ENCODE assay signal across 7 cellular contexts in the genomic region with DNA sequence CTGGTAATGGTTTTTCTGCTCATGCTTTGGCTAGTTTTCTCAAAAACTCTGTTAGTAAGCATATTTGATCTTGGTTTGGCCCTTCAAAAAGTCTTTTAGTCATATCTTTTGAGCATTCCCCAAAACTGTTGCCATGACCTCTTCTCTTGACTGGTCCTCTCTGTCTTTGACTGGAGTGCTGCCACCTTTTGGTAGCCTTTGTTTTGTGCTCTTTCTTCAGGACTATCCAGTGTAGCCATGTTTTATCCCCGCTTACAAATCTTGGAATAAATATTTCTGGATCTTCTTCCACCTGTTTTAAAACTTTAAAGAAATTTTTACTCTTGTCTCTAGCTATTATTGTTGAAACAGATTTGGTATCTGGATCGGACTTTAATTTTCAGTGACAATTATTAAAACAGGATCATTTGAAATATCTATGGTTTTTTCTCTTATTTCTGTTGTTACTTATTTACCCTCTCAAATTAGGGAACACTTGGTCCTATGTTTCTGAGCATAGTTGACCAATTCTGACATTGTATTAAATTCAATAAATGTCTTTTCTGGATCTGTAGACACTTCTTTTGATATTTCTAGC. TPM values are rescaled to one million over a fixed set of nuclear protein-coding genes. Genes with fewer than 3 reads are reported as not detected.
A peak's percentile ranks its signal among the peaks of the same experiment; 100 is the strongest.
DNase-seq lines count a peak whose midpoint lies in the region; ATAC-seq and TF ChIP-seq lines count a peak whose summit lies in the region.

No MANE protein-coding gene starts in this region.

- H3K36me3 ChIP-seq in right lobe of liver (no peaks in the 10 kb centered on the region), esophagus squamous epithelium (no peaks in the 10 kb centered on the region), Peyer's patch (no peaks in the 10 kb centered on the region)
- no peaks in the 10 kb centered on the region for H3K36me3 ChIP-seq in CD4-positive, alpha-beta memory T cell (ENCODE audit: insufficient read depth, low read length)

- TF ChIP-seq CTCF in VCaP (conservative IDR thresholded peaks at IDR 0.05) (peak; percentile 68), right lobe of liver (IDR thresholded peaks at IDR 0.05) (peak; percentile 32 to 57 (median 48)), esophagus squamous epithelium (IDR thresholded peaks at IDR 0.05) (peak in 2 of 6 experiments; percentile 10 to 33), Peyer's patch (IDR thresholded peaks at IDR 0.05) (peak in 1 of 6 experiments; percentile 31)

- intact Hi-C loops in right lobe of liver (cut with DNase I), result no loop called here
- intact Hi-C loops in esophagus squamous epithelium (cut with DNase I), result no loop called here
- intact Hi-C loops in CD4-positive, alpha-beta memory T cell (cut with micrococcal nuclease), result no loop called here

- H3K27me3 ChIP-seq in right lobe of liver (no peaks in the 10 kb centered on the region), esophagus squamous epithelium (no peaks in the 10 kb centered on the region), Peyer's patch (no peaks in the 10 kb centered on the region)
- H3K27me3 ChIP-seq in CD4-positive, alpha-beta memory T cell (ENCODE audit: insufficient read depth, low read length), result no peaks in the 10 kb centered on the region

- DNase-seq in ELR (ENCODE audit: low read depth), result peak; percentile 46
- DNase-seq in HT1080 (ENCODE audit: low read depth), result peak; percentile 35
- DNase-seq in right lobe of liver, result no peak
- DNase-seq in esophagus squamous epithelium (lab: John Stamatoyannopoulos, UW), result no peak
- DNase-seq in CD4-positive, alpha-beta memory T cell, result no peak
- no peak for DNase-seq in Peyer's patch

- peaks cover 0 to 15% (median 6%) of the 10 kb centered on the region in 8 donors for H3K9me3 Mint-ChIP-seq in CD4-positive, alpha-beta memory T cell

- CTCF ChIA-PET in CD4-positive, alpha-beta memory T cell (lab: Charles Lee; ENCODE audit: partially characterized antibody), result no interaction called here

- H3K4me1 ChIP-seq in right lobe of liver (no peaks in the 10 kb centered on the region), esophagus squamous epithelium (no peaks in the 10 kb centered on the region), Peyer's patch (no peaks in the 10 kb centered on the region)
- H3K4me1 ChIP-seq in CD4-positive, alpha-beta memory T cell (ENCODE audit: insufficient read depth, low read length), result no peaks in the 10 kb centered on the region

- no peak for TF ChIP-seq POLR2A in right lobe of liver (IDR thresholded peaks at IDR 0.05)
- no peak for TF ChIP-seq POLR2A in esophagus squamous epithelium (IDR thresholded peaks at IDR 0.05)
- no peak for TF ChIP-seq POLR2A in Peyer's patch (IDR thresholded peaks at IDR 0.05)

- no peaks in the 10 kb centered on the region for H3K4me1 Mint-ChIP-seq in CD4-positive, alpha-beta memory T cell

- POLR2A ChIA-PET in CD4-positive, alpha-beta memory T cell (lab: Charles Lee; ENCODE audit: partially characterized antibody), result no interaction called here

- H3K27ac ChIP-seq in VCaP (no peak overlapping the region), right lobe of liver (no peak overlapping the region), esophagus squamous epithelium (no peak overlapping the region), Peyer's patch (no peak overlapping the region)
- no peak overlapping the region for H3K27ac ChIP-seq in CD4-positive, alpha-beta memory T cell (ENCODE audit: low read depth, low read length)

- 74% methylated on average over 2 of the region's 2 CpGs for WGBS in right lobe of liver (ENCODE audit: insufficient coverage, low coverage, low lambda C conversion rate, missing lambda C conversion rate)
- 66 to 82% methylated on average over 2 of the region's 2 CpGs for WGBS in esophagus squamous epithelium, 2 donors

- H3K4me3 Mint-ChIP-seq in CD4-positive, alpha-beta memory T cell, result no peak overlapping the region

- peaks cover 0 to under 1% of the 10 kb centered on the region in 2 donors for H3K36me3 Mint-ChIP-seq in CD4-positive, alpha-beta memory T cell

- ATAC-seq in right lobe of liver, result peak; percentile 74 to 79 (median 76)

- H3K4me3 ChIP-seq in right lobe of liver (no peak overlapping the region), esophagus squamous epithelium (no peak overlapping the region), Peyer's patch (no peak overlapping the region)
- H3K4me3 ChIP-seq in CD4-positive, alpha-beta memory T cell (ENCODE audit: low read length in 2 of 2), result no peak overlapping the region

- no peak overlapping the region for H3K27ac Mint-ChIP-seq in CD4-positive, alpha-beta memory T cell

- H3K9me3 ChIP-seq in right lobe of liver (no peaks in the 10 kb centered on the region), esophagus squamous epithelium (no peaks in the 10 kb centered on the region), Peyer's patch (no peaks in the 10 kb centered on the region)
- H3K9me3 ChIP-seq in CD4-positive, alpha-beta memory T cell (ENCODE audit: control insufficient read depth in 1 of 2, low read length in 2 of 2), result no peaks in the 10 kb centered on the region

- H3K27me3 Mint-ChIP-seq in CD4-positive, alpha-beta memory T cell, result peaks cover 4 to 9% of the 10 kb centered on the region in 2 donors

RNA-seq across cellular contexts. Expression of a gene that starts 1.0 kb away (rescaled TPM):
- total RNA-seq in HT1080 (2014; rRNA removed; shearing (Covaris generic)), result not detected in 2 replicates
- not detected in 2 replicates for polyA plus RNA-seq in HT1080 (2015; cell fraction: cytosol; rRNA removed)
- not detected in 2 replicates for polyA plus RNA-seq in HT1080 (2015; cell fraction: nucleus; rRNA removed)
- not detected for total RNA-seq in right lobe of liver
- under 1 TPM in 1 of 4 donors, not detected in 3; 0.38 TPM for total RNA-seq in esophagus squamous epithelium
- not detected for total RNA-seq in CD4-positive, alpha-beta memory T cell
- polyA plus RNA-seq in CD4-positive, alpha-beta memory T cell, result not detected
- not detected for total RNA-seq in Peyer's patch

Comparison
In these comparisons a context has a peak if more than half of its experiments do, and no peak if none do; other contexts are left out.
1. DNase-seq: peak in ELR (single experiment) and HT1080 (single experiment); none in right lobe of liver (0 of 3), esophagus squamous epithelium (single experiment), CD4-positive, alpha-beta memory T cell (0 of 5) and Peyer's patch (0 of 3).